In the genomic region with DNA sequence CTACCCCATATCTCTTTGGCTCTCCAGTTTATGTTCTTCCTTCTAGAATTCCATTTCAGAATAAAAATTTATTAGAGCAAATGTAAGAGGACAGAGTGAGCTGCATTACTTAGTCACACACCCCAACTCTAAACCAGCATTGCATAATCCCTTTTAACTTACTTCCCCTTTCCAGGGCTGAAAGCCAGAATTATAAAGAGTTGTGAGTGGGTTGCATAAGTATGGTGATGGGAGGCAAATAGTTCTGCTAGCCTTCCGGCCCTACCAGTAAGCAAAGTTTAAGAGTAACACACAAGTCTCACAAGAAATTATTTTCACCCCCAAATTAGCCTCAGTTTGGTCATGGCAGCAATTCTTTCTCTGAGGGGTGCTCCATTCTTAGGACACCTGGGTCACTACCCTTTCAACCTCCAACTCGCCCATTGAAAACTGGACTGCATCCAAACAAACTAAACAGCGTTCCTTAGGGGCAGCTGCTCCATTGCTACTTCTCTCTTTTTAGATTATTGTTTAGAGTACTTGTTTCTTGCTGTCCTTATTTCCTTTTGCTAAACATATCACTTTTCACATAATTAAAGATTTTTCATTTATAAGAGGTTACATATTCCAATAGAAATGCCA, we compare ENCODE assay signal across 11 cellular contexts. TPM values are rescaled to one million over a fixed set of nuclear protein-coding genes. Genes with fewer than 3 reads are reported as not detected.
A peak's percentile ranks its signal among the peaks of the same experiment; 100 is the strongest.
DNase-seq lines count a peak whose midpoint lies in the region; ATAC-seq and TF ChIP-seq lines count a peak whose summit lies in the region.
"Had no signal": no experiment of that assay in that cellular context is flagged by ENCODE, and none has a peak within 500 bp of the region (broad histone marks: within the 10 kb centered on the region; RNA-seq: fewer than 3 reads in every experiment).

No MANE protein-coding gene starts in this region.

- intact Hi-C loops in vagina (cut with DNase I): no loop called here

- H3K23ac ChIP-seq in mesenchymal stem cell (ENCODE audit: low read length in 2 of 2): no peak overlapping the region

- no peak overlapping the region for H4K8ac ChIP-seq in mesenchymal stem cell (ENCODE audit: low read length)

- no peak overlapping the region for H2AK5ac ChIP-seq in mesenchymal stem cell (ENCODE audit: low read length, severe bottlenecking)

- H3K4me3 ChIP-seq in NB4 (ENCODE audit: low read depth, low read length): peak overlapping the region; percentile 44
- peak overlapping the region; percentile 3 for H3K4me3 ChIP-seq in choroid plexus epithelial cell (ENCODE audit: low read depth, low read length)
- H3K4me3 ChIP-seq in mesenchymal stem cell (ENCODE audit: insufficient read depth in 1 of 2, low read depth in 1 of 2, low read length in 2 of 2): no peak overlapping the region
- H3K4me3 ChIP-seq in vagina: peak overlapping the region; percentile 31 to 46
- H3K4me3 ChIP-seq: ovary, thoracic aorta had no signal

- 95% methylated on average over 2 of the region's 3 CpGs for WGBS in mesenchymal stem cell

- TF ChIP-seq POLR2A in NB4 (IDR thresholded peaks at IDR 0.05; ENCODE audit: extremely low read depth, insufficient read length): no peak
- TF ChIP-seq POLR2A in vagina (IDR thresholded peaks at IDR 0.05): no peak

- H3K27ac ChIP-seq in mesenchymal stem cell (ENCODE audit: low read length, poor library complexity, severe bottlenecking) (no peak overlapping the region), vagina (peak overlapping the region; percentile 64)

- H3K4me1 ChIP-seq in mesenchymal stem cell (ENCODE audit: control insufficient read depth, insufficient read depth, low read depth, low read length) (no peaks in the 10 kb centered on the region), vagina (peaks cover 29% of the 10 kb centered on the region)

- DNase-seq in NB4 (ENCODE audit: low read depth) (peak; percentile 96), choroid plexus epithelial cell (ENCODE audit: low read depth) (peak; percentile 95), mesenchymal stem cell (peak; percentile 65), vagina (ENCODE audit: extremely low spot score in 2 of 2) (no peak), nucleus accumbens (lab: John Stamatoyannopoulos, UW) (no peak), retina (no peak)
- DNase-seq: ovary had no signal

- no peak overlapping the region for H2BK120ac ChIP-seq in mesenchymal stem cell (ENCODE audit: low read depth, low read length)

- no peak overlapping the region for H2BK5ac ChIP-seq in mesenchymal stem cell (ENCODE audit: low read depth, low read length, poor library complexity, severe bottlenecking)

- TF ChIP-seq CTCF in NB4 (IDR thresholded peaks at IDR 0.05; ENCODE audit: low read depth, low read length) (no peak), choroid plexus epithelial cell (conservative IDR thresholded peaks at IDR 0.05; ENCODE audit: low read depth, low read length) (no peak), vagina (IDR thresholded peaks at IDR 0.05) (no peak)

- no peak overlapping the region for H2AFZ ChIP-seq in mesenchymal stem cell (ENCODE audit: low read depth, low read length)

- ATAC-seq in GM18909 (IDR thresholded peaks at IDR 0.05; ENCODE audit: poor library complexity, unreplicated experiment) (no peak), GM18868 (IDR thresholded peaks at IDR 0.05; ENCODE audit: unreplicated experiment) (no peak)

- H4K91ac ChIP-seq in mesenchymal stem cell (ENCODE audit: low read length): no peak overlapping the region

- H3K36me3 ChIP-seq in mesenchymal stem cell (ENCODE audit: control insufficient read depth in 1 of 2, insufficient read depth in 2 of 2, low read depth in 1 of 2, low read length in 2 of 2) (peaks cover 0 to 3% of the 10 kb centered on the region in 2 experiments), vagina (no peaks in the 10 kb centered on the region)
- H3K36me3 ChIP-seq: ovary, thoracic aorta had no signal

- H2BK15ac ChIP-seq in mesenchymal stem cell (ENCODE audit: low read depth, poor library complexity, severe bottlenecking): no peak overlapping the region

- H3K4ac ChIP-seq in mesenchymal stem cell (ENCODE audit: low read depth in 1 of 2, low read length in 2 of 2): no peak overlapping the region

- H3K14ac ChIP-seq in mesenchymal stem cell (ENCODE audit: low read length in 2 of 2): no peak overlapping the region

- H2BK12ac ChIP-seq in mesenchymal stem cell (ENCODE audit: low read length in 2 of 2): no peak overlapping the region

- H3K27me3 ChIP-seq in mesenchymal stem cell (ENCODE audit: control insufficient read depth in 1 of 2, insufficient read depth in 1 of 2, low read length in 2 of 2) (no peaks in the 10 kb centered on the region), vagina (no peaks in the 10 kb centered on the region)
- H3K27me3 ChIP-seq: ovary had no signal

- H3K9ac ChIP-seq in mesenchymal stem cell (ENCODE audit: low read length): peak overlapping the region; percentile 34

- H3K79me1 ChIP-seq in mesenchymal stem cell (replicated peaks; ENCODE audit: low read length, poor library complexity, severe bottlenecking): peaks cover 12% of the 10 kb centered on the region

- no peak overlapping the region for H3K18ac ChIP-seq in mesenchymal stem cell (ENCODE audit: low read depth in 1 of 2, low read length in 2 of 2)

- no peaks in the 10 kb centered on the region for H3K9me3 ChIP-seq in mesenchymal stem cell (ENCODE audit: control insufficient read depth, low read length)
- H3K9me3 ChIP-seq in vagina: no peaks in the 10 kb centered on the region
- H3K9me3 ChIP-seq: ovary, thoracic aorta had no signal

- no peak overlapping the region for H3K4me2 ChIP-seq in mesenchymal stem cell (ENCODE audit: low read length, poor library complexity, severe bottlenecking)

RNA-seq across cellular contexts. Expression of gene KIAA0408, which starts 1.6 kb away (rescaled TPM):
- 1.9 TPM for polyA plus RNA-seq in mesenchymal stem cell (2013, experiment 1 of 2)
- 1.9 TPM for polyA plus RNA-seq in mesenchymal stem cell (2013, experiment 2 of 2)
- 4.7 TPM for total RNA-seq in vagina
- total RNA-seq: endothelial cell of umbilical vein had no signal
- polyA plus RNA-seq: endothelial cell of umbilical vein had no signal

Comparison
In these comparisons a context has a peak if more than half of its experiments do, and no peak if none do; other contexts are left out.
1. DNase-seq: peak in NB4 (single experiment), choroid plexus epithelial cell (single experiment) and mesenchymal stem cell (single experiment); none in vagina (0 of 2), nucleus accumbens (0 of 56) and retina (single experiment).
2. H3K4me3 ChIP-seq: peak in NB4 (single experiment), choroid plexus epithelial cell (single experiment) and vagina (2 of 2); none in mesenchymal stem cell (0 of 2).